In genomic region chr14:75069021-75069810, GRCh38 we compare ENCODE assay signal across 9 cellular contexts. TPM values are rescaled to one million over a fixed set of nuclear protein-coding genes. Genes with fewer than 3 reads are reported as not detected.
DNase-seq lines count a peak whose midpoint lies in the region; ATAC-seq and TF ChIP-seq lines count a peak whose summit lies in the region.
"Had no signal": no experiment of that assay in that cellular context is flagged by ENCODE, and none has a peak within 500 bp of the region (broad histone marks: within the 10 kb centered on the region; RNA-seq: fewer than 3 reads in every experiment).

A gene with protein sequence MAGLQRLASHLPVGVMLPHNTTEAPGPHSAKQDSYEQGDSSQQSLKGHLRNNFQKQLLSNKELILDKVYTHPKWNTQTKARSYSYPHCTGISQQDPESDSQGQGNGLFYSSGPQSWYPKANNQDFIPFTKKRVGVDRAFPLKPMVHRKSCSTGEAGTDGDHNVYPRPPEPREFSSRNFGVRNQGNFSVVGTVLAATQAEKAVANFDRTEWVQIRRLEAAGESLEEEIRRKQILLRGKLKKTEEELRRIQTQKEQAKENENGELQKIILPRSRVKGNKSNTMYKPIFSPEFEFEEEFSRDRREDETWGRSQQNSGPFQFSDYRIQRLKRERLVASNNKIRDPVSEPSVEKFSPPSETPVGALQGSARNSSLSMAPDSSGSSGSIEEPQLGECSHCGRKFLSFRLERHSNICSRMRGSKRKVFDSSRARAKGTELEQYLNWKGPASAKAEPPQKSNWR (plus strand): TSS chr14:75069641. CDS start chr14:75070574, 933 bp downstream.

- TF ChIP-seq CTCF in left lung (IDR thresholded peaks at IDR 0.05): no peak

- ATAC-seq in HG03097 (IDR thresholded peaks at IDR 0.05; ENCODE audit: low FRiP score, unreplicated experiment): peak; percentile 54
- peak; percentile 93 for ATAC-seq in left lung

- H3K9me3 ChIP-seq in left lung: no peaks in the 10 kb centered on the region

- H3K4me1 ChIP-seq in left lung: peaks cover 5 to 34% of the 10 kb centered on the region in 2 donors

- H3K4me1 Mint-ChIP-seq in activated CD4-positive, alpha-beta T cell treated with anti-CD3 and anti-CD28 coated beads, Interleukin-2, amount 10 ng/mL, durations not matched to agents 7 days and 5 days: peaks cover 21% of the 10 kb centered on the region

- no peaks in the 10 kb centered on the region for H3K36me3 Mint-ChIP-seq in activated CD4-positive, alpha-beta T cell treated with anti-CD3 and anti-CD28 coated beads, Interleukin-2, amount 10 ng/mL, durations not matched to agents 7 days and 5 days (ENCODE audit: low read depth)

- peak within 1 kb of the TSS; percentile 46 to 53 for H3K4me3 ChIP-seq in left lung

- no peak within 1 kb of the TSS for H3K4me3 Mint-ChIP-seq in activated CD4-positive, alpha-beta T cell treated with anti-CD3 and anti-CD28 coated beads, Interleukin-2, amount 10 ng/mL, durations not matched to agents 7 days and 5 days

- H3K27ac Mint-ChIP-seq in activated CD4-positive, alpha-beta T cell treated with anti-CD3 and anti-CD28 coated beads, Interleukin-2, amount 10 ng/mL, durations not matched to agents 7 days and 5 days: no peak within 1 kb of the TSS

- POLR2A ChIA-PET in activated CD4-positive, alpha-beta T cell treated with anti-CD3 and anti-CD28 coated beads, Interleukin-2, amount 10 ng/mL, durations not matched to agents 7 days and 5 days (lab: Charles Lee): interaction anchor here (0.6 to 0.9 kb wide), 2 partner anchors 9 kb away, joined by 3 read pairs; no protein-coding TSS in a partner anchor

- H3K27ac ChIP-seq in left lung: peak within 1 kb of the TSS; percentile 91 to 94

- no peaks in the 10 kb centered on the region for H3K27me3 ChIP-seq in left lung

- DNase-seq in NCI-H524 (lab: John Stamatoyannopoulos, UW) (peak; percentile 73 to 81), NCI-H524 treated with DMSO at 0.1 percent for 48 hours (lab: John Stamatoyannopoulos, UW) (no peak), NCI-H226 (peak; percentile 77), dermis microvascular lymphatic vessel endothelial cell (ENCODE audit: low read depth in 2 of 2) (peak; percentile 88 to 90), left lung (peak; percentile 95 to 98)
- peak; percentile 65 for DNase-seq in activated CD4-positive, alpha-beta T cell treated with anti-CD3 and anti-CD28 coated beads, Interleukin-2, amount 10 ng/mL, durations not matched to agents 7 days and 5 days
- peak; percentile 30 for DNase-seq in stimulated activated CD4-positive, alpha-beta T cell treated with anti-CD3 and anti-CD28 coated beads, Interleukin-2, amount 100 ng/mL, for 4 hours (ENCODE audit: low read depth)
- DNase-seq: DND-41 had no signal

- no peaks in the 10 kb centered on the region for H3K36me3 ChIP-seq in left lung

- no peaks in the 10 kb centered on the region for H3K9me3 Mint-ChIP-seq in activated CD4-positive, alpha-beta T cell treated with anti-CD3 and anti-CD28 coated beads, Interleukin-2, amount 10 ng/mL, durations not matched to agents 7 days and 5 days

- CTCF ChIA-PET in activated CD4-positive, alpha-beta T cell treated with anti-CD3 and anti-CD28 coated beads, Interleukin-2, amount 10 ng/mL, durations not matched to agents 7 days and 5 days (lab: Charles Lee): interaction anchor here (0.6 to 1.7 kb wide), 7 partner anchors 7 to 191 kb away, joined by 3 to 5 read pairs (median 4); no protein-coding TSS in a partner anchor

- no peaks in the 10 kb centered on the region for H3K27me3 Mint-ChIP-seq in activated CD4-positive, alpha-beta T cell treated with anti-CD3 and anti-CD28 coated beads, Interleukin-2, amount 10 ng/mL, durations not matched to agents 7 days and 5 days

- intact Hi-C loops in left lung (cut with DNase I): no loop called here

RNA-seq across cellular contexts. Expression of the gene that starts here (rescaled TPM):
- 1 to 10 TPM; 3.1 to 3.3 TPM for total RNA-seq in activated CD4-positive, alpha-beta T cell treated with anti-CD3 and anti-CD28 coated beads, Interleukin-2, amount 10 ng/mL, durations not matched to agents 7 days and 5 days
- 0.38 and 0.51 TPM in 2 replicates for total RNA-seq in dermis microvascular lymphatic vessel endothelial cell
- total RNA-seq in left lung: 1 to 10 TPM; 3.1 to 4.6 TPM

Comparison
In these comparisons a context has a peak if more than half of its experiments do, and no peak if none do; other contexts are left out.
1. Peak in DNase-seq in dermis microvascular lymphatic vessel endothelial cell; RNA of the gene not detected or under 1 TPM.